ENCODE assay signal across 29 cellular contexts in genomic region chr17:41583137-41584127, GRCh38. TPM values are rescaled to one million over a fixed set of nuclear protein-coding genes. Genes with fewer than 3 reads are reported as not detected.
DNase-seq lines count a peak whose midpoint lies in the region; ATAC-seq, FAIRE-seq and TF ChIP-seq lines count a peak whose summit lies in the region.
"Had no signal": no experiment of that assay in that cellular context is flagged by ENCODE, and none has a peak within 500 bp of the region (broad histone marks: within the 10 kb centered on the region; RNA-seq: fewer than 3 reads in every experiment).

No MANE protein-coding gene starts in this region.

- H3K27ac ChIP-seq in A549 = no peak overlapping the region
- peak overlapping the region; percentile 86 to 90 for H3K27ac ChIP-seq in breast epithelium
- no peak overlapping the region for H3K27ac ChIP-seq in adrenal gland
- H3K27ac ChIP-seq: hepatocyte, PC-9, SK-N-MC had no signal

- CTCF ChIA-PET in A549 (lab: Yijun Ruan, JAX) = interaction anchor here (0.6 to 7.4 kb wide), 8 partner anchors 10 to 673 kb away, joined by 3 to 54 read pairs (median 4); no protein-coding TSS in a partner anchor

- TF ChIP-seq RAD21 in A549 (conservative IDR thresholded peaks at IDR 0.05 in 1 of 2, IDR thresholded peaks at IDR 0.05 in 1 of 2) = no peak

- H3K4me2 ChIP-seq in A549 = no peak overlapping the region
- H3K4me2 ChIP-seq: GM23338, hepatocyte had no signal

- H3K4me3 ChIP-seq in A549 = no peak overlapping the region
- H3K4me3 ChIP-seq in breast epithelium = peak overlapping the region in 2 of 3 donors; percentile 40 to 52
- H3K4me3 ChIP-seq in mucosa of descending colon = no peak overlapping the region
- H3K4me3 ChIP-seq in adrenal gland = no peak overlapping the region
- H3K4me3 ChIP-seq: GM23338, hepatocyte, PC-9, SK-N-MC had no signal

- H3K9me3 ChIP-seq in A549 = no peaks in the 10 kb centered on the region
- H3K9me3 ChIP-seq in breast epithelium = no peaks in the 10 kb centered on the region
- H3K9me3 ChIP-seq in mucosa of descending colon = no peaks in the 10 kb centered on the region
- no peaks in the 10 kb centered on the region for H3K9me3 ChIP-seq in adrenal gland (replicated peaks in 1 of 3)

- POLR2A ChIA-PET in A549 (lab: Yijun Ruan, JAX) = no interaction called here

- TF ChIP-seq CTCF in A549 (IDR thresholded peaks at IDR 0.05) = no peak
- TF ChIP-seq CTCF in breast epithelium (IDR thresholded peaks at IDR 0.05) = no peak
- TF ChIP-seq CTCF in mucosa of descending colon (IDR thresholded peaks at IDR 0.05) = no peak
- no peak for TF ChIP-seq CTCF in adrenal gland (IDR thresholded peaks at IDR 0.05)

- DNase-seq in A549 (ENCODE audit: low read depth in 1 of 2, low spot score in 1 of 2) = no peak
- DNase-seq in HTR-8/SVneo (ENCODE audit: insufficient read length, low spot score) = no peak
- no peak for DNase-seq in breast epithelium (ENCODE audit: low spot score in 2 of 2)
- peak; percentile 73 to 85 (median 79) for DNase-seq in mucosa of descending colon
- DNase-seq in stimulated activated naive CD4-positive, alpha-beta T cell (lab: John Stamatoyannopoulos, UW) = no peak
- no peak for DNase-seq in NK-92 treated with Interleukin-12 subunit alpha and Interleukin-12 subunit beta, amount 100 ng/mL, for 24 hours (lab: John Stamatoyannopoulos, UW)
- DNase-seq in adrenal gland = no peak
- DNase-seq in amygdala (lab: John Stamatoyannopoulos, UW) = no peak
- DNase-seq: activated CD4-positive, CD25-positive, alpha-beta regulatory T cell treated with anti-CD3 and anti-CD28 coated beads, Interleukin-2, amount 50 U/mL, for 72 hours; activated CD8-positive, alpha-beta memory T cell treated with anti-CD3 and anti-CD28 coated beads for 24 hours; CD8-positive, alpha-beta memory T cell; effector memory CD8-positive, alpha-beta T cell; EL; IMR-90; MV-4-11; NCI-H748 treated with DMSO at 0.1 percent for 48 hours; stimulated activated CD4-positive, alpha-beta T cell treated with anti-CD3 and anti-CD28 coated beads, Interleukin-15, amount 100 ng/mL, for 24 hours; stimulated activated naive CD4-positive, alpha-beta T cell treated with Interleukin-2 at 50 U/mL for 16 hours; T-helper 9 cell had no signal

- H3K27me3 ChIP-seq in breast epithelium (no peaks in the 10 kb centered on the region), adrenal gland (no peaks in the 10 kb centered on the region)
- H3K27me3 ChIP-seq: hepatocyte had no signal

- intact Hi-C loops in breast epithelium (cut with DNase I; ENCODE audit: low total_unique reads) (no loop called here), mucosa of descending colon (cut with DNase I, micrococcal nuclease) (no loop called here), adrenal gland (cut with DNase I) (no loop called here)

- ATAC-seq in A549 (no peak), mucosa of descending colon (peak; percentile 54)
- ATAC-seq: effector memory CD8-positive, alpha-beta T cell; GM23338 had no signal

- TF ChIP-seq POLR2A in A549 (IDR thresholded peaks at IDR 0.05; ENCODE audit: low read length) (no peak), breast epithelium (IDR thresholded peaks at IDR 0.05) (no peak), adrenal gland (IDR thresholded peaks at IDR 0.05) (no peak)

- H3K4me1 ChIP-seq in A549 (peaks cover 6% of the 10 kb centered on the region), breast epithelium (no peaks in the 10 kb centered on the region), mucosa of descending colon (ENCODE audit: low read depth) (no peaks in the 10 kb centered on the region), adrenal gland (replicated peaks in 1 of 2) (no peaks in the 10 kb centered on the region)

- no peak for FAIRE-seq in A549 (lab: Jason Lieb, UNC)
- FAIRE-seq in HTR-8/SVneo (lab: Jason Lieb, UNC) = peak; percentile 48
- FAIRE-seq: GM18507, islet of Langerhans had no signal

- WGBS in A549 (ENCODE audit: missing lambda C conversion rate) = 72% methylated on average over 33 of the region's 33 CpGs
- 81 to 91% (median 86%) methylated on average over 26 to 33 of the region's 33 CpGs for WGBS in adrenal gland, 4 donors

- H3K36me3 ChIP-seq in breast epithelium (no peaks in the 10 kb centered on the region), mucosa of descending colon (ENCODE audit: low read depth) (no peaks in the 10 kb centered on the region), adrenal gland (replicated peaks in 1 of 2) (no peaks in the 10 kb centered on the region)

- no peak for TF ChIP-seq EP300 in A549 (IDR thresholded peaks at IDR 0.05)

TF ChIP-seq in A549, 52 proteins besides CTCF, POLR2A, EP300 and RAD21:
- TF ChIP-seq ZFP36 (IDR thresholded peaks at IDR 0.05; ENCODE audit: borderline replicate concordance, partially characterized antibody) (peak; percentile 27), FOSL2 (IDR thresholded peaks at IDR 0.05) (no peak), FOSL2 (CRISPR knock-in tag; IDR thresholded peaks at IDR 0.05) (no peak)

RNA-seq across cellular contexts. Expression of gene KRT14, which starts 3.3 kb away (rescaled TPM):
- 0.04 TPM in 1 of 2 replicates, not detected in the other for polyA plus RNA-seq in A549 (2011; rRNA removed)
- 0.05 and 0.08 TPM in 2 replicates for polyA plus RNA-seq in A549 (2012; cell fraction: cytosol; rRNA removed)
- 0.17 and 0.31 TPM in 2 replicates for polyA plus RNA-seq in A549 (2012; cell fraction: nucleus; rRNA removed)
- 0.07 to 0.10 TPM (median 0.09 TPM) in 3 replicates for polyA plus RNA-seq in A549 (2017; fragmentation: RNase III; extraction: RNeasy Plus Mini Kit Qiagen cat#74134 plus additional on column Dnase treatment)
- 0.21 TPM in 1 of 2 replicates, not detected in the other for polyA minus RNA-seq in A549 (2011; rRNA and poly(A)+ RNA removed)
- 100 to 1,000 TPM in 2 of 3 donors, under 1 TPM in 1; 0.80 to 692 (median 388) TPM for total RNA-seq in breast epithelium
- total RNA-seq in mucosa of descending colon = under 1 TPM in 1 of 3 donors, not detected in 2; 0.67 TPM
- total RNA-seq in adrenal gland = under 1 TPM in 1 of 8 donors, not detected in 7; 0.35 TPM
- polyA plus RNA-seq in adrenal gland = 1 to 10 TPM in 1 of 3 donors, not detected in 2; 1.2 TPM
- total RNA-seq: activated T-helper 1 cell treated with anti-CD3 and anti-CD28 coated beads, Interleukin-12 subunit alpha, Interleukin-12 subunit beta, Interleukin-2, Interleukin-4 antibody, amounts not matched to agents 30 ng/mL and 10 ng/mL and 1 ng/mL, durations not matched to agents 14 hours and 24 hours and 36 hours; CD8-positive, alpha-beta memory T cell; cerebellum; GM23338; IMR-90 had no signal
- polyA plus RNA-seq: AG04450; CD8-positive, alpha-beta memory T cell; GM23338; IMR-90 had no signal

RNA-seq across cellular contexts. Expression of gene KRT9, which starts 11.6 kb away (rescaled TPM):
- polyA plus RNA-seq in A549 (2011; rRNA removed) (not detected in 2 replicates), A549 (2017; fragmentation: RNase III; extraction: RNeasy Plus Mini Kit Qiagen cat#74134 plus additional on column Dnase treatment) (not detected in 3 replicates), adrenal gland (1 to 10 TPM in 1 of 3 donors, under 1 TPM in 1, not detected in 1; 0.61 to 2.1 TPM)
- polyA plus RNA-seq in A549 (2012; cell fraction: cytosol; rRNA removed) = not detected in 2 replicates
- not detected in 2 replicates for polyA plus RNA-seq in A549 (2012; cell fraction: nucleus; rRNA removed)
- not detected in 2 replicates for polyA minus RNA-seq in A549 (2011; rRNA and poly(A)+ RNA removed)
- total RNA-seq in breast epithelium (under 1 TPM in 1 of 3 donors, not detected in 2; 0.44 TPM), mucosa of descending colon (not detected), adrenal gland (under 1 TPM in 2 of 8 donors, not detected in 6; 0.14 to 0.32 TPM)
- total RNA-seq: activated T-helper 1 cell treated with anti-CD3 and anti-CD28 coated beads, Interleukin-12 subunit alpha, Interleukin-12 subunit beta, Interleukin-2, Interleukin-4 antibody, amounts not matched to agents 30 ng/mL and 10 ng/mL and 1 ng/mL, durations not matched to agents 14 hours and 24 hours and 36 hours; CD8-positive, alpha-beta memory T cell; cerebellum; GM23338; hepatocyte; IMR-90; renal cortical epithelial cell had no signal
- polyA plus RNA-seq: AG04450; CD8-positive, alpha-beta memory T cell; GM23338; hepatocyte; IMR-90 had no signal

RNA-seq across cellular contexts. Expression of gene KRT16, which starts 29.1 kb away (rescaled TPM):
- polyA plus RNA-seq in A549 (2011; rRNA removed) (0.21 and 0.28 TPM in 2 replicates), A549 (2017; fragmentation: RNase III; extraction: RNeasy Plus Mini Kit Qiagen cat#74134 plus additional on column Dnase treatment) (0.44 TPM in 1 of 3 replicates, not detected in the others), adrenal gland (1 to 10 TPM in 2 of 3 donors, not detected in 1; 2.6 to 4.5 TPM)
- 0.13 and 0.28 TPM in 2 replicates for polyA plus RNA-seq in A549 (2012; cell fraction: cytosol; rRNA removed)
- polyA plus RNA-seq in A549 (2012; cell fraction: nucleus; rRNA removed) = 0.53 and 0.90 TPM in 2 replicates
- 0.29 and 0.70 TPM in 2 replicates for polyA minus RNA-seq in A549 (2011; rRNA and poly(A)+ RNA removed)
- total RNA-seq in breast epithelium (100 to 1,000 TPM in 1 of 3 donors, 10 to 100 TPM in 1, 1 to 10 TPM in 1; 2.6 to 100 (median 51.8) TPM), mucosa of descending colon (not detected), adrenal gland (1 to 10 TPM in 2 of 8 donors, under 1 TPM in 5, not detected in 1; 0.18 to 3.0 (median 0.53) TPM)
- total RNA-seq: activated T-helper 1 cell treated with anti-CD3 and anti-CD28 coated beads, Interleukin-12 subunit alpha, Interleukin-12 subunit beta, Interleukin-2, Interleukin-4 antibody, amounts not matched to agents 30 ng/mL and 10 ng/mL and 1 ng/mL, durations not matched to agents 14 hours and 24 hours and 36 hours; CD8-positive, alpha-beta memory T cell; cerebellum; GM23338; IMR-90 had no signal
- polyA plus RNA-seq: AG04450; CD8-positive, alpha-beta memory T cell; GM23338; IMR-90 had no signal

RNA-seq across cellular contexts. Expression of gene KRT17, which starts 40.9 kb away (rescaled TPM):
- 0.78 and 1.2 TPM in 2 replicates for polyA plus RNA-seq in A549 (2011; rRNA removed)
- polyA plus RNA-seq in A549 (2012; cell fraction: cytosol; rRNA removed) = 1.1 and 1.4 TPM in 2 replicates
- polyA plus RNA-seq in A549 (2012; cell fraction: nucleus; rRNA removed) = 1.2 and 2.0 TPM in 2 replicates
- 0.43 to 0.57 TPM (median 0.56 TPM) in 3 replicates for polyA plus RNA-seq in A549 (2017; fragmentation: RNase III; extraction: RNeasy Plus Mini Kit Qiagen cat#74134 plus additional on column Dnase treatment)
- 0.83 and 1.2 TPM in 2 replicates for polyA minus RNA-seq in A549 (2011; rRNA and poly(A)+ RNA removed)
- total RNA-seq in breast epithelium = 1,000 to 10,000 TPM in 2 of 3 donors, 1 to 10 TPM in 1; 1.9 to 1,676 (median 1,373) TPM
- under 1 TPM in 1 of 3 donors, not detected in 2; 0.76 TPM for total RNA-seq in mucosa of descending colon
- total RNA-seq in adrenal gland = under 1 TPM in 2 of 8 donors, not detected in 6; 0.55 TPM
- 1 to 10 TPM in 1 of 3 donors, under 1 TPM in 1, not detected in 1; 0.97 to 1.3 TPM for polyA plus RNA-seq in adrenal gland
- total RNA-seq: activated T-helper 1 cell treated with anti-CD3 and anti-CD28 coated beads, Interleukin-12 subunit alpha, Interleukin-12 subunit beta, Interleukin-2, Interleukin-4 antibody, amounts not matched to agents 30 ng/mL and 10 ng/mL and 1 ng/mL, durations not matched to agents 14 hours and 24 hours and 36 hours had no signal
- polyA plus RNA-seq: CD8-positive, alpha-beta memory T cell had no signal

RNA-seq across cellular contexts. Expression of gene KRT19, which starts 55.3 kb away (rescaled TPM):
- polyA plus RNA-seq in A549 (2011; rRNA removed) = 23.8 and 26.2 TPM in 2 replicates
- polyA plus RNA-seq in A549 (2012; cell fraction: cytosol; rRNA removed) = 36.8 and 37.2 TPM in 2 replicates
- 83.7 and 109 TPM in 2 replicates for polyA plus RNA-seq in A549 (2012; cell fraction: nucleus; rRNA removed)
- 27.8 to 31.2 TPM (median 29.9 TPM) in 3 replicates for polyA plus RNA-seq in A549 (2017; fragmentation: RNase III; extraction: RNeasy Plus Mini Kit Qiagen cat#74134 plus additional on column Dnase treatment)
- polyA minus RNA-seq in A549 (2011; rRNA and poly(A)+ RNA removed) = 22.9 and 27.2 TPM in 2 replicates
- 1,000 to 10,000 TPM in 1 of 3 donors, 100 to 1,000 TPM in 1, 1 to 10 TPM in 1; 6.7 to 1,011 (median 375) TPM for total RNA-seq in breast epithelium
- 1,000 to 10,000 TPM in 2 of 3 donors, 100 to 1,000 TPM in 1; 723 to 2,357 (median 1,709) TPM for total RNA-seq in mucosa of descending colon
- total RNA-seq in adrenal gland = 10 to 100 TPM in 3 of 8 donors, 1 to 10 TPM in 5; 1.1 to 30.1 (median 6.6) TPM
- polyA plus RNA-seq in adrenal gland = 10 to 100 TPM in 2 of 3 donors, 1 to 10 TPM in 1; 3.2 to 49.1 (median 26.1) TPM
- total RNA-seq: activated T-helper 1 cell treated with anti-CD3 and anti-CD28 coated beads, Interleukin-12 subunit alpha, Interleukin-12 subunit beta, Interleukin-2, Interleukin-4 antibody, amounts not matched to agents 30 ng/mL and 10 ng/mL and 1 ng/mL, durations not matched to agents 14 hours and 24 hours and 36 hours; CD8-positive, alpha-beta memory T cell had no signal
- polyA plus RNA-seq: CD8-positive, alpha-beta memory T cell had no signal

Comparison
In these comparisons a context has a peak if more than half of its experiments do, and no peak if none do; other contexts are left out.
1. DNase-seq: peak in mucosa of descending colon (3 of 3); none in A549 (0 of 2), HTR-8/SVneo (single experiment), breast epithelium (0 of 2), stimulated activated naive CD4-positive, alpha-beta T cell (0 of 6), NK-92 treated with Interleukin-12 subunit alpha and Interleukin-12 subunit beta, amount 100 ng/mL, for 24 hours (single experiment), adrenal gland (0 of 7) and amygdala (0 of 56).
2. H3K27ac ChIP-seq: peak in breast epithelium (2 of 2); none in A549 (0 of 2) and adrenal gland (0 of 5).
3. H3K4me3 ChIP-seq: peak in breast epithelium (2 of 3); none in A549 (single experiment), mucosa of descending colon (single experiment) and adrenal gland (0 of 4).